Comparison of ENCODE assay signal across 16 cellular contexts in the genomic region with DNA sequence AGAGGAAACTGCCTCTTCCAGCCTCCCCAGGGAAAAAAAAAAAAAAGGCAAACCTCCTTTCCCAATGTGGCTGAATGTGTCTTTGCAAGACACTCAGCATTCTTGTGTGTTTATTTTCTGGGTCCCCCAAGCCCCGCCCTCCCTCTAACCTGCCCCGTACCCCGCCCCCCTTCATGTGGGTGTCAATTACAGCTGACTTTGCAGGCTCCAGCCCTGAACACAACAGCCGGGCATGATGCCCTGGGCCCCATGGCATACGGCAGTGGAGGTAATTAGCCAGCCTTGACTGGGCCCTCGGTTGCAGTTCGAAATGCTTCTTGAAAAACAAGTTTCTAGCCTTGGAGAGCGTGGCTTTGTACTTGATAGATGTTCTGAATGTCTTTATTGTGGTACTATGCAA.
A peak's percentile ranks its signal among the peaks of the same experiment; 100 is the strongest.
DNase-seq lines count a peak whose midpoint lies in the region; ATAC-seq and TF ChIP-seq lines count a peak whose summit lies in the region.
"Had no signal": no experiment of that assay in that cellular context is flagged by ENCODE, and none has a peak within 500 bp of the region (broad histone marks: within the 10 kb centered on the region; RNA-seq: fewer than 3 reads in every experiment).

No MANE protein-coding gene starts in this region.

- peaks cover 21% of the 10 kb centered on the region for H3K4me1 Mint-ChIP-seq in Caco-2 (ENCODE audit: low read depth, unreplicated experiment)
- H3K4me1 Mint-ChIP-seq: CD8-positive, alpha-beta memory T cell had no signal

- intact Hi-C loops in Caco-2 (cut with micrococcal nuclease; ENCODE audit: unreplicated experiment): no loop called here

- no peaks in the 10 kb centered on the region for H3K79me2 ChIP-seq in parathyroid adenoma

- CTCF ChIA-PET in Caco-2 (lab: Charles Lee): no interaction called here

- no TSS peak for BruUV-seq in Caco-2 (replicated peaks; lab: Mats Ljungman, UMichigan)

- H3K4me2 ChIP-seq in parathyroid adenoma (ENCODE audit: low read length): peak overlapping the region; percentile 10
- H3K4me2 ChIP-seq: BLaER1 had no signal

- H3K4me3 Mint-ChIP-seq in Caco-2 (ENCODE audit: unreplicated experiment): no peak overlapping the region
- H3K4me3 Mint-ChIP-seq: CD8-positive, alpha-beta memory T cell had no signal

- no peaks in the 10 kb centered on the region for H3K27me3 Mint-ChIP-seq in Caco-2 (ENCODE audit: insufficient read depth, unreplicated experiment)
- H3K27me3 Mint-ChIP-seq: CD8-positive, alpha-beta memory T cell had no signal

- H3K9me3 ChIP-seq in Caco-2: no peaks in the 10 kb centered on the region
- H3K9me3 ChIP-seq in parathyroid adenoma (ENCODE audit: control insufficient read depth, low read length): no peaks in the 10 kb centered on the region
- H3K9me3 ChIP-seq: BLaER1 had no signal

- POLR2A ChIA-PET in Caco-2 (lab: Charles Lee): no interaction called here

- DNase-seq in Caco-2 (no peak), ELF-1 (ENCODE audit: low read depth, low spot score) (peak; percentile 10), NCI-H2171 (lab: John Stamatoyannopoulos, UW) (peak; percentile 19), HT-29 (ENCODE audit: low spot score) (no peak), cerebellar nuclear complex (lab: John Stamatoyannopoulos, UW) (no peak), COLO829 (ENCODE audit: low spot score) (no peak)
- DNase-seq: 8988T; AML-193; Calu3; CD8-positive, alpha-beta memory T cell; DND-41; GF-D8 had no signal

- H3K27ac Mint-ChIP-seq in Caco-2 (ENCODE audit: unreplicated experiment): peak overlapping the region; percentile 86
- H3K27ac Mint-ChIP-seq: CD8-positive, alpha-beta memory T cell had no signal

- H3K9me3 Mint-ChIP-seq in Caco-2 (ENCODE audit: unreplicated experiment): no peaks in the 10 kb centered on the region

- ATAC-seq in HG03460 (IDR thresholded peaks at IDR 0.05; ENCODE audit: unreplicated experiment): no peak
- ATAC-seq: HCT116 had no signal

- peak overlapping the region; percentile 64 for H2AFZ ChIP-seq in parathyroid adenoma

- H3K36me3 ChIP-seq in Caco-2 (ENCODE audit: control insufficient read depth, insufficient read depth, low read length) (no peaks in the 10 kb centered on the region), parathyroid adenoma (ENCODE audit: control insufficient read depth, insufficient read depth, low read length) (no peaks in the 10 kb centered on the region)
- H3K36me3 ChIP-seq: BLaER1 had no signal

- H3K4me3 ChIP-seq in Caco-2 (ENCODE audit: low read depth, low read length): no peak overlapping the region
- no peak overlapping the region for H3K4me3 ChIP-seq in parathyroid adenoma (ENCODE audit: low read depth, low read length)
- H3K4me3 ChIP-seq: BLaER1 had no signal

- H3K36me3 Mint-ChIP-seq in Caco-2 (ENCODE audit: insufficient read depth, unreplicated experiment): peaks cover 4% of the 10 kb centered on the region
- H3K36me3 Mint-ChIP-seq: CD8-positive, alpha-beta memory T cell had no signal

- H3K27ac ChIP-seq in parathyroid adenoma: no peak overlapping the region
- H3K27ac ChIP-seq: BLaER1 had no signal

- no peaks in the 10 kb centered on the region for H3K27me3 ChIP-seq in Caco-2 (replicated peaks; ENCODE audit: control insufficient read depth, insufficient read depth, low read length)
- H3K27me3 ChIP-seq in parathyroid adenoma (ENCODE audit: control insufficient read depth, insufficient read depth, low read length): no peaks in the 10 kb centered on the region
- H3K27me3 ChIP-seq: BLaER1 had no signal

- TF ChIP-seq CTCF in Caco-2 (IDR thresholded peaks at IDR 0.05; ENCODE audit: insufficient read depth in 1 of 2, low read depth in 1 of 2, low read length in 1 of 2, severe bottlenecking in 1 of 2, unreplicated experiment in 1 of 2): no peak
- no peak for TF ChIP-seq CTCF in parathyroid adenoma (IDR thresholded peaks at IDR 0.05)

- H3K9ac ChIP-seq in parathyroid adenoma: no peak overlapping the region
- H3K9ac ChIP-seq: BLaER1 had no signal

- H3K4me1 ChIP-seq in Caco-2 (peaks cover 17% of the 10 kb centered on the region), parathyroid adenoma (peaks cover 12% of the 10 kb centered on the region)
- H3K4me1 ChIP-seq: BLaER1 had no signal

Comparison
In these comparisons a context has a peak if more than half of its experiments do, and no peak if none do; other contexts are left out.
1. DNase-seq: peak in ELF-1 (single experiment) and NCI-H2171 (single experiment); none in Caco-2 (0 of 2), HT-29 (single experiment), cerebellar nuclear complex (0 of 2) and COLO829 (single experiment).